ENCODE assay signal across 28 cellular contexts in the genomic region with DNA sequence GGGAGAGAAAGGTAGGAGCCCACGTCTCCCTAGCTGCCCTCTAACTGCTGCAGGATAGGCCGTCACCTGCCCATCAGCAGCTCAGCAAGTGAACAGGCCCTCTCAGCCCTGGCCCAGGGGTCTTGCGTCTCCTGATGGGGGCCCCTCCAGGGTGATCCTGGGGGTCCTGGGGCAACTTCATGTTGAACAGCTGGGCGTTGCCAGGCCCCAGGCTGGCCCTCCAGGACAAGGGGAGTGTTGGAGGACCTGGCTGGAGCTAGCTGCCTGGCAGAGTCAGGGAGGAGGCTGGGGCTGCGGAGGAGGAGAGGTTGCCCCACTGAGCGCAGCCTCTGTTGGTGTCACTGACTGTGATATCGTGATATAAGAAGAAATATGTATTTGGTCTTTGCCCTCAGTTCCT.
"Had no signal": no experiment of that assay in that cellular context is flagged by ENCODE, and none has a peak within 500 bp of the region (broad histone marks: within the 10 kb centered on the region; RNA-seq: fewer than 3 reads in every experiment).

No MANE protein-coding gene starts in this region.

- H3K27ac ChIP-seq: adrenal gland, breast epithelium, cardiac muscle cell, colonic mucosa, epithelial cell of prostate, foreskin keratinocyte, gastrocnemius medialis had no signal

- H3K4me3 ChIP-seq: adrenal gland, breast epithelium, cardiac muscle cell, colonic mucosa, gastrocnemius medialis had no signal

- DNase-seq: activated CD4-positive, alpha-beta memory T cell treated with anti-CD3 and anti-CD28 coated beads for 36 hours; activated CD4-positive, alpha-beta T cell treated with anti-CD3 and anti-CD28 coated beads for 36 hours; activated CD4-positive, alpha-beta T cell treated with anti-CD3 and anti-CD28 coated beads, Interleukin-2, amount 10 ng/mL, durations not matched to agents 24 days and 14 days; activated CD4-positive, CD25-positive, alpha-beta regulatory T cell; activated CD4-positive, CD25-positive, alpha-beta regulatory T cell treated with anti-CD3 and anti-CD28 coated beads, Interleukin-2, amount 50 U/mL, for 72 hours; activated CD8-positive, alpha-beta memory T cell treated with anti-CD3 and anti-CD28 coated beads, Interleukin-2, amount 10 ng/mL, durations not matched to agents 7 days and 5 days; activated CD8-positive, alpha-beta memory T cell treated with anti-CD3 and anti-CD28 coated beads, Interleukin-2, amount 50 U/mL, for 4 hours; activated CD8-positive, alpha-beta T cell treated with anti-CD3 and anti-CD28 coated beads, Interleukin-2, amount 10 ng/mL, durations not matched to agents 7 days and 5 days; activated effector memory CD4-positive, alpha-beta T cell treated with anti-CD3 and anti-CD28 coated beads, Interleukin-2, amount 50 U/mL, for 16 hours; activated naive CD4-positive, alpha-beta T cell treated with anti-CD3 and anti-CD28 coated beads for 36 hours; activated naive CD8-positive, alpha-beta T cell treated with anti-CD3 and anti-CD28 coated beads for 36 hours; activated naive CD8-positive, alpha-beta T cell treated with anti-CD3 and anti-CD28 coated beads, Interleukin-2, amount 50 U/mL, for 24 hours; activated T-cell treated with anti-CD3 and anti-CD28 coated beads, Interleukin-2, amount 50 U/mL, for 1 hour; activated T-cell treated with anti-CD3 and anti-CD28 coated beads, Interleukin-2, amount 50 U/mL, for 48 hours; adrenal gland; amygdala; aorta; central memory CD4-positive, alpha-beta T cell; cerebellar nuclear complex; colonic mucosa; effector CD8-positive, alpha-beta T cell; foreskin keratinocyte; gastrocnemius medialis; glutamatergic neuron; T-helper 2 cell had no signal

- H3K4me1 ChIP-seq: adrenal gland, breast epithelium, colonic mucosa, foreskin keratinocyte had no signal

- H3K36me3 ChIP-seq: adrenal gland, breast epithelium, cardiac muscle cell, colonic mucosa, gastrocnemius medialis had no signal

- H3K27me3 ChIP-seq: adrenal gland, breast epithelium, cardiac muscle cell, colonic mucosa, foreskin keratinocyte, gastrocnemius medialis had no signal

- ATAC-seq: activated CD4-positive, alpha-beta T cell treated with anti-CD3 and anti-CD28 coated beads for 36 hours; activated CD8-positive, alpha-beta memory T cell treated with anti-CD3 and anti-CD28 coated beads, Interleukin-2, amount 10 ng/mL, durations not matched to agents 7 days and 5 days; activated CD8-positive, alpha-beta T cell treated with anti-CD3 and anti-CD28 coated beads, Interleukin-2, amount 10 ng/mL, durations not matched to agents 7 days and 5 days; activated naive CD8-positive, alpha-beta T cell treated with anti-CD3 and anti-CD28 coated beads, Interleukin-2, amount 50 U/mL, for 24 hours; foreskin keratinocyte; gastrocnemius medialis had no signal

- H3K9me3 ChIP-seq: adrenal gland, breast epithelium, colonic mucosa, gastrocnemius medialis had no signal
